Comparison of ENCODE assay signal across 1 cellular context in genomic region chr19:19499272-19499995, GRCh38.
TF ChIP-seq lines count a peak whose summit lies in the region.

No MANE protein-coding gene starts in this region.

TF ChIP-seq in K562, 482 proteins besides CTCF, POLR2A, EP300 and RAD21:
- TF ChIP-seq POLR2G (IDR thresholded peaks at IDR 0.05; ENCODE audit: low read depth, low read length) = peak; percentile 56; the same call in 1 of the 2 replicates
- no peak for TF ChIP-seq ZFP36 (IDR thresholded peaks at IDR 0.05; ENCODE audit: low read depth, low read length, partially characterized antibody)
- TF ChIP-seq RBM22 (IDR thresholded peaks at IDR 0.05; ENCODE audit: low read depth, low read length, poor library complexity, severe bottlenecking) = peak; percentile 67
- no peak for TF ChIP-seq CREB3 (tag; conservative IDR thresholded peaks at IDR 0.05; ENCODE audit: low read depth)
- TF ChIP-seq HIVEP1 (CRISPR knock-in tag; IDR thresholded peaks at IDR 0.05) = no peak
- TF ChIP-seq ID3 (CRISPR knock-in tag; IDR thresholded peaks at IDR 0.05) = no peak
- no peak for TF ChIP-seq ID3 (tag; IDR thresholded peaks at IDR 0.05)
- TF ChIP-seq NFRKB (IDR thresholded peaks at IDR 0.05; ENCODE audit: low read depth) = no peak
- TF ChIP-seq ZBTB12 (CRISPR knock-in tag; IDR thresholded peaks at IDR 0.05) = no peak
